In genomic region chr9:3237121-3237520, GRCh38 we compare ENCODE assay signal across 15 cellular contexts.
"Had no signal": no experiment of that assay in that cellular context is flagged by ENCODE, and none has a peak within 500 bp of the region (broad histone marks: within the 10 kb centered on the region; RNA-seq: fewer than 3 reads in every experiment).

No MANE protein-coding gene starts in this region.

- H3K4me3 ChIP-seq: colonic mucosa, gastrocnemius medialis, psoas muscle, right lobe of liver had no signal

- H3K27ac ChIP-seq: colonic mucosa, gastrocnemius medialis, psoas muscle, right lobe of liver had no signal

- H3K27me3 ChIP-seq: colonic mucosa, gastrocnemius medialis, right lobe of liver had no signal

- DNase-seq: colonic mucosa; dermis blood vessel endothelial cell; effector CD4-positive, alpha-beta T cell; endodermal cell; erythroblast; gastrocnemius medialis; left colon; naive thymus-derived CD4-positive, alpha-beta T cell; nephron progenitor cell; psoas muscle; retina; right lobe of liver; stimulated activated CD4-positive, alpha-beta T cell treated with anti-CD3 and anti-CD28 coated beads, Interleukin-2, amount 100 ng/mL, for 24 hours; stimulated activated CD4-positive, alpha-beta T cell treated with anti-CD3 and anti-CD28 coated beads, Interleukin-4, amount 100 ng/mL, for 4 hours; stimulated activated naive CD4-positive, alpha-beta T cell had no signal

- H3K9me3 ChIP-seq: colonic mucosa, gastrocnemius medialis, psoas muscle, right lobe of liver had no signal

- H3K4me1 ChIP-seq: colonic mucosa, gastrocnemius medialis, psoas muscle, right lobe of liver had no signal

- H3K36me3 ChIP-seq: colonic mucosa, gastrocnemius medialis, right lobe of liver had no signal

- ATAC-seq: gastrocnemius medialis; left colon; naive thymus-derived CD4-positive, alpha-beta T cell; psoas muscle; right lobe of liver had no signal
